Comparison of ENCODE assay signal across 29 cellular contexts in the genomic region with DNA sequence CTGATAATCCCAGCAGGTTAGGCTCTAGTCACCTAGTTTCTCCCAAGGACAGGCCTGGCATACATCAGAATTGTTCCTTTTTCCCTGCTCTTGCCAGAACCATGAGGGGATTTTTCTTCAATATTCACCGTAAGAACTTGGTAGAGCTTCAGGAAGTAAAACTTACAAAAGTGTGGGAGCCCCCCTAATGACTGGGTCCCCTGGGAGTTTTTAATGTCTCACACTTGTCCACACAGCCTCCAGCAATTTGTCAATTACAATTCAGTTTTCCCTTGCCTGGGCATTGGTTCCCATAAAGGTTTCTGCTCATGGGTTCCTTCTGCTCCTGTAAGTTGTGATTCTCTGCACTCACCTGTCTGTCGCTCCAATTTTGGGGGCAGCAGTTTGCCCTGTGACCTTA. TPM values are rescaled to one million over a fixed set of nuclear protein-coding genes. Genes with fewer than 3 reads are reported as not detected.
"Had no signal": no experiment of that assay in that cellular context is flagged by ENCODE, and none has a peak within 500 bp of the region (broad histone marks: within the 10 kb centered on the region; RNA-seq: fewer than 3 reads in every experiment).

No MANE protein-coding gene starts in this region.

- ATAC-seq: stimulated activated effector memory CD8-positive, alpha-beta T cell treated with anti-CD3 and anti-CD28 coated beads, Interleukin-12 subunit alpha, Interleukin-12 subunit beta, amount 100 ng/mL, for 72 hours; stimulated activated memory B cell treated with anti-CD40 and anti-IgM and Interleukin-4, amounts not matched to agents 10 μg/mL and 1 μg/mL and 100 μg/mL, for 72 hours; stimulated activated naive B cell treated with anti-CD40 and anti-IgM and Interleukin-4, amounts not matched to agents 10 μg/mL and 1 μg/mL and 100 μg/mL, for 72 hours; stimulated activated naive CD8-positive, alpha-beta T cell treated with anti-CD3 and anti-CD28 coated beads, Interleukin-15, amount 100 ng/mL, for 72 hours; stimulated activated naive CD8-positive, alpha-beta T cell treated with anti-CD3 and anti-CD28 coated beads, Interleukin-15, Interleukin-2, amounts not matched to agents 100 U/mL and 50 U/mL, for 24 hours; upper lobe of right lung had no signal

- DNase-seq: stimulated activated CD4-positive, alpha-beta T cell treated with anti-CD3 and anti-CD28 coated beads, Interleukin-2, amount 100 ng/mL, for 48 hours; stimulated activated CD4-positive, alpha-beta T cell treated with anti-CD3 and anti-CD28 coated beads, Interleukin-4, amount 100 ng/mL, for 1 hour; stimulated activated CD4-positive, alpha-beta T cell treated with anti-CD3 and anti-CD28 coated beads, Interleukin-4, amount 100 ng/mL, for 24 hours; stimulated activated CD4-positive, alpha-beta T cell treated with anti-CD3 and anti-CD28 coated beads, Interleukin-4, amount 100 ng/mL, for 4 hours; stimulated activated CD8-positive, alpha-beta memory T cell treated with anti-CD3 and anti-CD28 coated beads, Interleukin-4, amount 100 ng/mL, for 48 hours; stimulated activated naive B cell treated with anti-CD40 and anti-IgM and Interleukin-4, amounts not matched to agents 10 μg/mL and 1 μg/mL and 100 μg/mL, for 72 hours; stimulated activated naive CD4-positive, alpha-beta T cell; stimulated activated naive CD4-positive, alpha-beta T cell treated with Interleukin-2 at 50 U/mL for 16 hours; stimulated activated naive CD8-positive, alpha-beta T cell treated with anti-CD3 and anti-CD28 coated beads, Interleukin-15, amount 100 ng/mL, for 72 hours; stimulated activated naive CD8-positive, alpha-beta T cell treated with anti-CD3 and anti-CD28 coated beads, Interleukin-15, Interleukin-2, amounts not matched to agents 100 U/mL and 50 U/mL, for 24 hours; stomach; substantia nigra; testis; thyroid gland; tibial artery; transverse colon; trophoblast cell; upper lobe of left lung; upper lobe of right lung; uterus had no signal

- H3K4me1 ChIP-seq: stomach, suprapubic skin, testis, thyroid gland, tibial artery, tibial nerve, transverse colon, upper lobe of left lung, upper lobe of right lung, uterus, vagina had no signal

- H3K27ac ChIP-seq: stomach, suprapubic skin, testis, thoracic aorta, thyroid gland, tibial artery, tibial nerve, transverse colon, upper lobe of left lung, upper lobe of right lung, uterus, vagina had no signal

- H3K4me3 ChIP-seq: stomach, suprapubic skin, testis, thoracic aorta, thyroid gland, tibial artery, tibial nerve, transverse colon, upper lobe of left lung, upper lobe of right lung, uterus, vagina had no signal

- H3K36me3 ChIP-seq: stomach, suprapubic skin, thoracic aorta, thyroid gland, tibial artery, tibial nerve, transverse colon, upper lobe of left lung, upper lobe of right lung, uterus, vagina had no signal

- FAIRE-seq: urothelium cell line had no signal

- H3K9me3 ChIP-seq: stomach, suprapubic skin, testis, thoracic aorta, thyroid gland, tibial artery, transverse colon, upper lobe of left lung, upper lobe of right lung, uterus, vagina had no signal

- H3K27me3 ChIP-seq: stomach, suprapubic skin, testis, thyroid gland, tibial artery, tibial nerve, transverse colon, upper lobe of left lung, upper lobe of right lung, uterus, vagina had no signal

RNA-seq across cellular contexts. Expression of a gene that starts 28.5 kb away (rescaled TPM):
- total RNA-seq: subcutaneous adipose tissue, thoracic aorta, upper lobe of right lung, ureter, vagina had no signal
